In the genomic region with DNA sequence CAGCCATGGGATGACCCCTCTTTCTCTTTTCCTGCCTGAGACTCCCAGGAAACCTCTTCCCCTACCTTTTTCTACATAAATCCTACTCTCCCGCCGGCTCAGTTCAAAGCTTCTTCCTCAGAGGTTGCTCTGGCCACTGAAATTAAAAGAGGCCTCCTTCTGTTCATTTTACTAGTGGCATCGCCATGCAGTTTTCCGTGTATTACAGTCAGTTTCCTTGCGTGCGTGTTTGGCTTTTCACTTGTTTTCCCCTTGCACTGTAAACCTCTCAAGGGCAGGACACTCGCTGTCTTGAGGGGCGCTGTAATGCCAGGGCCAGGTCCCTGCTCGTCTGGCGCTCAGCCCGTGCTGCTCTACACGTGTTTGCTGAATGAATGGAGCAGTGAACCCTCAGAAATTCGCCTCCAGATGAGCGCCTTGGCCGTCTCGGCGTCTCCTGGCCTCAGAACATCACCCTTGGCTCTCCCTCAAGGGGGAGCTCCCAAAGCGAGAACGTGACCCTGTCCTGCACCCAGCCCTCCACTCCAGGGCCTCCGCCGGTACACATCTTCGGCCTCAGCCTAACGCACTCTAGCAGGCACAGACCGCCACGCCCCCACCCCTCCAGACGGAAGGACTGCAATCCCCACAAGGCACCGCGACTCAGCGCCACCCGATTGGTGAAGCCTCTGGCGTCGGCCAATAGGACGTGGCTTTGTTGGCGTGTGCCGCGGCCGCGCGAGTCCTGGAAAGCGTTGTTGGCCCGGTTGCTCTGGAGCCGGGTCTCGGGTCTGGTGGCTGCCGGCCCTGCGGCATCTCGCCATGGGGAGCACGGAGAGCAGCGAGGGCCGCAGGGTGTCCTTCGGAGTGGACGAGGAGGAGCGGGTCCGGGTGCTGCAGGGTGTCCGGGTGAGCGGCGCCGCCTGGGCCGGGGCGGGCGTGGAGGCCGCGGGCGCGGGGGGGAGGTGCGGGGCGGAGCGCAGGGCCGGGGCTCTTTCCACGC, we compare ENCODE assay signal across 1 cellular context.
TF ChIP-seq lines count a peak whose summit lies in the region.

A gene with protein sequence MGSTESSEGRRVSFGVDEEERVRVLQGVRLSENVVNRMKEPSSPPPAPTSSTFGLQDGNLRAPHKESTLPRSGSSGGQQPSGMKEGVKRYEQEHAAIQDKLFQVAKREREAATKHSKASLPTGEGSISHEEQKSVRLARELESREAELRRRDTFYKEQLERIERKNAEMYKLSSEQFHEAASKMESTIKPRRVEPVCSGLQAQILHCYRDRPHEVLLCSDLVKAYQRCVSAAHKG (plus strand): TSS at position 729 of the 982 bp plus-strand sequence. CDS start 73 bp downstream, at position 802.

TF ChIP-seq in GM23338, 12 proteins besides CTCF, POLR2A, EP300 and RAD21:
- TF ChIP-seq, protein P1, sequence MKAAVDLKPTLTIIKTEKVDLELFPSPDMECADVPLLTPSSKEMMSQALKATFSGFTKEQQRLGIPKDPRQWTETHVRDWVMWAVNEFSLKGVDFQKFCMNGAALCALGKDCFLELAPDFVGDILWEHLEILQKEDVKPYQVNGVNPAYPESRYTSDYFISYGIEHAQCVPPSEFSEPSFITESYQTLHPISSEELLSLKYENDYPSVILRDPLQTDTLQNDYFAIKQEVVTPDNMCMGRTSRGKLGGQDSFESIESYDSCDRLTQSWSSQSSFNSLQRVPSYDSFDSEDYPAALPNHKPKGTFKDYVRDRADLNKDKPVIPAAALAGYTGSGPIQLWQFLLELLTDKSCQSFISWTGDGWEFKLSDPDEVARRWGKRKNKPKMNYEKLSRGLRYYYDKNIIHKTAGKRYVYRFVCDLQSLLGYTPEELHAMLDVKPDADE (IDR thresholded peaks at IDR 0.05) = peak; percentile 92
- TF ChIP-seq ZNF331 (CRISPR knock-in tag; IDR thresholded peaks at IDR 0.05; ENCODE audit: low read depth) (no peak), CREB1 (CRISPR knock-in tag; IDR thresholded peaks at IDR 0.05; ENCODE audit: low read depth) (peak; percentile 58; the same call in 1 of the 2 replicates), POLR2AphosphoS5 (IDR thresholded peaks at IDR 0.05; ENCODE audit: low read depth) (peak; percentile 61)
